ENCODE assay signal across 11 cellular contexts in the genomic region with DNA sequence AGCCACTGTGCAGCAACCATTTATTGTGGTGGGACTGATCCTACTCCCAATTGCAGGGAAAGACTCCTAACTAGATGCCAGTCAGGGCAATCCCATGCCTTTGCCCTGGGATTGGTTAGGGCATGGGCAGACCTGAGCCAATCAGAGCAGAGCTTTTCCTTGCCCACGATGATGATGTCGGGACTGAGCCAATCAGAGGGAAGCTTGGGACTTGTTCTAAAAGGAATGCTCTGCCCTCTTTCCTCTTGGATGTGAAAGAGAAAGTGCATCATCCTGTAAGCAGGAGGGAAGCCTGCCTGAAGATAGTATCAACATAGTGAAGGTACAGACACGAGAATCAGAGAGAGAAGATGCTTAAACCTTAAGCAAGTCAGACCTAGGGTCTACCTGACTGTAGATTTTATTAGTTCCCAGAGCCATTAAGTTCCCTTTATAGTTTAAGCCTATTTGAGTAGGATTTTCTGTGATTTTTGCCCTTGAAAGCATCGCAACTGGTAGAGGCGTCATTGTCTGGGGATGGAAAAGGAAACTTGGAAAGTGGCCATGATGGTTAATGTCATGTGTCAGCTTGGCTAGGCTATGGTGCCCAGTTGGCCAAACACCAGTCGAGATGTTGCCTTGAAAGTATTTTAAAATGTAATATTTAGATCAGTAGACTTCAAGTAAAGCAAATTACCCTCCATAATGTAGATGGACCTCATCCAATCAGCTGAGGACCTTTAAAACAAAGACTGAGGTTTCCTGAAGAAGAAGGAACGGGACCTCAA. TPM values are rescaled to one million over a fixed set of nuclear protein-coding genes. Genes with fewer than 3 reads are reported as not detected.
A peak's percentile ranks its signal among the peaks of the same experiment; 100 is the strongest.
DNase-seq lines count a peak whose midpoint lies in the region; ATAC-seq and TF ChIP-seq lines count a peak whose summit lies in the region.
"Had no signal": no experiment of that assay in that cellular context is flagged by ENCODE, and none has a peak within 500 bp of the region (broad histone marks: within the 10 kb centered on the region; RNA-seq: fewer than 3 reads in every experiment).

No MANE protein-coding gene starts in this region.

- CTCF ChIA-PET in OCI-LY7 (lab: Charles Lee; ENCODE audit: unreplicated experiment), result no interaction called here

- H3K4me3 ChIP-seq in gastrocnemius medialis (no peak overlapping the region), OCI-LY7 (ENCODE audit: low read depth, low read length, poor library complexity, severe bottlenecking) (no peak overlapping the region)

- H3K27me3 ChIP-seq in gastrocnemius medialis, result no peaks in the 10 kb centered on the region

- H3K4me2 ChIP-seq in OCI-LY7 (ENCODE audit: low read length), result no peak overlapping the region

- H3K9me2 ChIP-seq in OCI-LY7 (ENCODE audit: insufficient read depth, low read length), result no peaks in the 10 kb centered on the region

- H4K20me1 ChIP-seq in OCI-LY7 (ENCODE audit: insufficient read depth, low read length), result no peaks in the 10 kb centered on the region

- intact Hi-C loops in Right ventricle myocardium superior (cut with DNase I) (no loop called here), gastrocnemius medialis (cut with DNase I; ENCODE audit: low total_unique reads) (no loop called here), OCI-LY7 (cut with micrococcal nuclease; ENCODE audit: unreplicated experiment) (no loop called here)

- H3K79me2 ChIP-seq in OCI-LY7 (ENCODE audit: insufficient read depth, low read depth, low read length), result no peaks in the 10 kb centered on the region

- H3K9me3 ChIP-seq in gastrocnemius medialis (no peaks in the 10 kb centered on the region), OCI-LY7 (ENCODE audit: low read length) (no peaks in the 10 kb centered on the region)

- H3K4me1 ChIP-seq in gastrocnemius medialis (peaks cover 27 to 31% of the 10 kb centered on the region in 2 donors), OCI-LY7 (ENCODE audit: insufficient read depth, low read length, poor library complexity, severe bottlenecking) (no peaks in the 10 kb centered on the region)

- H2AFZ ChIP-seq in OCI-LY7 (ENCODE audit: low read length), result no peak overlapping the region

- POLR2A ChIA-PET in OCI-LY7 (lab: Charles Lee), result interaction anchor here (0.5 to 0.6 kb wide), 3 partner anchors 109 to 268 kb away, joined by 3 read pairs; no protein-coding TSS in a partner anchor

- no TSS peak for BruUV-seq in OCI-LY7 (replicated peaks; lab: Mats Ljungman, UMichigan)

- H3K27ac ChIP-seq in gastrocnemius medialis (peak overlapping the region; percentile 66 to 79 (median 74)), OCI-LY7 (ENCODE audit: low read depth, low read length, poor library complexity, severe bottlenecking) (no peak overlapping the region)

- in situ Hi-C loops in G401 (cut with HindIII; ENCODE audit: low sequenced_read_pairs) (no loop called here), gastrocnemius medialis (cut with MboI; ENCODE audit: low sequenced_read_pairs in 4 of 4) (loop anchor here in 3 of 4 donors (10.0 kb wide), 5 partner anchors 55 to 505 kb away; no protein-coding TSS in a partner anchor)

- no peak for TF ChIP-seq CTCF in gastrocnemius medialis (IDR thresholded peaks at IDR 0.05 in 4 of 5, conservative IDR thresholded peaks at IDR 0.05 in 1 of 5)
- no peak for TF ChIP-seq CTCF in OCI-LY7 (conservative IDR thresholded peaks at IDR 0.05; ENCODE audit: low read length)

- DNase-seq in G401 (ENCODE audit: low spot score) (peak; percentile 7), SW480 (ENCODE audit: low spot score) (peak; percentile 58), Right ventricle myocardium superior (no peak), gastrocnemius medialis (no peak), hippocampal formation (lab: John Stamatoyannopoulos, UW) (no peak), NCI-H2196 treated with DMSO at 0.1 percent for 48 hours (lab: John Stamatoyannopoulos, UW; ENCODE audit: unreplicated experiment) (no peak), OCI-LY7 (ENCODE audit: low spot score) (no peak)
- DNase-seq in stimulated activated CD4-positive, alpha-beta T cell treated with anti-CD3 and anti-CD28 coated beads, Interleukin-4, amount 100 ng/mL, for 24 hours, result no peak
- DNase-seq: activated B cell treated with CpG ODN at 0.5 μM for 24 hours; stimulated activated CD4-positive, alpha-beta T cell treated with anti-CD3 and anti-CD28 coated beads, Interleukin-12 subunit alpha, Interleukin-12 subunit beta, amount 100 ng/mL, for 4 hours had no signal

- H3K36me3 ChIP-seq in gastrocnemius medialis (no peaks in the 10 kb centered on the region), OCI-LY7 (ENCODE audit: insufficient read depth, low read length) (no peaks in the 10 kb centered on the region)

- no peak for TF ChIP-seq POLR2A in gastrocnemius medialis (IDR thresholded peaks at IDR 0.05)

- ATAC-seq in Right ventricle myocardium superior (ENCODE audit: poor library complexity), result peak; percentile 28
- peak in 1 of 2 donors; percentile 27 for ATAC-seq in gastrocnemius medialis
- ATAC-seq: activated T-helper 17 cell treated with anti-CD3 and anti-CD28 coated beads, Interleukin-2, amount 50 U/mL, for 72 hours had no signal

RNA-seq across cellular contexts. Expression of gene IRF2BP2, which starts 19.9 kb away (rescaled TPM):
- total RNA-seq in G401 (2014; rRNA removed; shearing (Covaris generic)), result 41.1 and 44.7 TPM in 2 replicates
- 119 TPM for total RNA-seq in Right ventricle myocardium superior
- total RNA-seq in gastrocnemius medialis, result 10 to 100 TPM; 32.2 to 92.0 (median 52.2) TPM
- total RNA-seq in OCI-LY7 (2014; rRNA removed; shearing (Covaris generic)), result 30.2 and 40.6 TPM in 2 replicates
- total RNA-seq in OCI-LY7 (2022), result 64.6 and 65.9 TPM in 2 replicates

Comparison
In these comparisons a context has a peak if more than half of its experiments do, and no peak if none do; other contexts are left out.
1. DNase-seq: peak in G401 (single experiment) and SW480 (single experiment); none in Right ventricle myocardium superior (single experiment), gastrocnemius medialis (0 of 2), hippocampal formation (0 of 2), stimulated activated CD4-positive, alpha-beta T cell treated with anti-CD3 and anti-CD28 coated beads, Interleukin-4, amount 100 ng/mL, for 24 hours (single experiment), NCI-H2196 treated with DMSO at 0.1 percent for 48 hours (single experiment) and OCI-LY7 (single experiment).